30 cellular contexts compared by ENCODE assay signal in genomic region chr1:24983006-24983680, GRCh38. TPM values are rescaled to one million over a fixed set of nuclear protein-coding genes. Genes with fewer than 3 reads are reported as not detected.
DNase-seq lines count a peak whose midpoint lies in the region; ATAC-seq, FAIRE-seq and TF ChIP-seq lines count a peak whose summit lies in the region.
"Had no signal": no experiment of that assay in that cellular context is flagged by ENCODE, and none has a peak within 500 bp of the region (broad histone marks: within the 10 kb centered on the region; RNA-seq: fewer than 3 reads in every experiment).

No MANE protein-coding gene starts in this region.

- no peak overlapping the region for H3K4me3 Mint-ChIP-seq in activated naive CD4-positive, alpha-beta T cell treated with anti-CD3 and anti-CD28 coated beads for 36 hours
- peak overlapping the region; percentile 39 for H3K4me3 Mint-ChIP-seq in central memory CD8-positive, alpha-beta T cell
- H3K4me3 Mint-ChIP-seq in stimulated activated effector memory CD8-positive, alpha-beta T cell treated with anti-CD3 and anti-CD28 coated beads, Interleukin-12 subunit alpha, Interleukin-12 subunit beta, amount 100 ng/mL, for 72 hours: peak overlapping the region; percentile 59
- H3K4me3 Mint-ChIP-seq: activated CD4-positive, alpha-beta memory T cell treated with anti-CD3 and anti-CD28 coated beads, Interleukin-2, amount 10 ng/mL, durations not matched to agents 7 days and 5 days had no signal

- no peak for FAIRE-seq in D721Med (lab: Jason Lieb, UNC)
- FAIRE-seq: bronchial epithelial cell, endothelial cell of umbilical vein, G401.6, H54, urothelium cell line had no signal

- peaks cover 94% of the 10 kb centered on the region for H3K4me1 Mint-ChIP-seq in activated naive CD4-positive, alpha-beta T cell treated with anti-CD3 and anti-CD28 coated beads for 36 hours (ENCODE audit: low read depth)
- H3K4me1 Mint-ChIP-seq in central memory CD8-positive, alpha-beta T cell: peaks cover 84% of the 10 kb centered on the region
- H3K4me1 Mint-ChIP-seq in stimulated activated effector memory CD8-positive, alpha-beta T cell treated with anti-CD3 and anti-CD28 coated beads, Interleukin-12 subunit alpha, Interleukin-12 subunit beta, amount 100 ng/mL, for 72 hours: peaks cover 98% of the 10 kb centered on the region

- H3K36me3 Mint-ChIP-seq in activated naive CD4-positive, alpha-beta T cell treated with anti-CD3 and anti-CD28 coated beads for 36 hours (ENCODE audit: low read depth): peaks cover 3% of the 10 kb centered on the region
- H3K36me3 Mint-ChIP-seq in central memory CD8-positive, alpha-beta T cell (ENCODE audit: insufficient read depth): peaks cover 13% of the 10 kb centered on the region
- peaks cover 21% of the 10 kb centered on the region for H3K36me3 Mint-ChIP-seq in stimulated activated effector memory CD8-positive, alpha-beta T cell treated with anti-CD3 and anti-CD28 coated beads, Interleukin-12 subunit alpha, Interleukin-12 subunit beta, amount 100 ng/mL, for 72 hours

- no peak for DNase-seq in activated naive CD4-positive, alpha-beta T cell treated with anti-CD3 and anti-CD28 coated beads for 36 hours
- DNase-seq in activated naive CD4-positive, alpha-beta T cell treated with anti-CD3 and anti-CD28 coated beads, Interleukin-2, amount 50 U/mL, for 16 hours: no peak
- no peak for DNase-seq in central memory CD8-positive, alpha-beta T cell (ENCODE audit: low spot score in 2 of 2)
- no peak for DNase-seq in stimulated activated effector memory CD8-positive, alpha-beta T cell treated with anti-CD3 and anti-CD28 coated beads, Interleukin-12 subunit alpha, Interleukin-12 subunit beta, amount 100 ng/mL, for 72 hours (ENCODE audit: low spot score in 2 of 2)
- no peak for DNase-seq in NCI-H748 (lab: John Stamatoyannopoulos, UW; ENCODE audit: unreplicated experiment)
- DNase-seq in D721Med (ENCODE audit: insufficient read length, low spot score): no peak
- DNase-seq: activated CD4-positive, alpha-beta memory T cell treated with anti-CD3 and anti-CD28 coated beads, Interleukin-2, amount 10 ng/mL, durations not matched to agents 7 days and 5 days; activated T-cell treated with anti-CD3 and anti-CD28 coated beads, Interleukin-2, amount 50 U/mL, for 1 hour; amniotic stem cell; dermis blood vessel endothelial cell; IMR-90; left cardiac atrium; NCI-H1417; NK-92 treated with Interleukin-12 subunit alpha and Interleukin-12 subunit beta, amount 100 ng/mL, for 24 hours; ovary; SIG-M5; stimulated activated CD4-positive, alpha-beta T cell treated with anti-CD3 and anti-CD28 coated beads, Interleukin-12 subunit alpha, Interleukin-12 subunit beta, amount 100 ng/mL, for 4 hours; substantia nigra had no signal

- CTCF ChIA-PET in activated naive CD4-positive, alpha-beta T cell treated with anti-CD3 and anti-CD28 coated beads for 36 hours (lab: Charles Lee): no interaction called here

- no peaks in the 10 kb centered on the region for H3K27me3 Mint-ChIP-seq in activated naive CD4-positive, alpha-beta T cell treated with anti-CD3 and anti-CD28 coated beads for 36 hours (ENCODE audit: low read depth)
- H3K27me3 Mint-ChIP-seq in central memory CD8-positive, alpha-beta T cell: no peaks in the 10 kb centered on the region

- peaks cover 3% of the 10 kb centered on the region for H3K9me3 Mint-ChIP-seq in activated naive CD4-positive, alpha-beta T cell treated with anti-CD3 and anti-CD28 coated beads for 36 hours
- H3K9me3 Mint-ChIP-seq in central memory CD8-positive, alpha-beta T cell: no peaks in the 10 kb centered on the region
- no peaks in the 10 kb centered on the region for H3K9me3 Mint-ChIP-seq in stimulated activated effector memory CD8-positive, alpha-beta T cell treated with anti-CD3 and anti-CD28 coated beads, Interleukin-12 subunit alpha, Interleukin-12 subunit beta, amount 100 ng/mL, for 72 hours

- no peaks in the 10 kb centered on the region for H3K36me3 ChIP-seq in KOPT-K1 (ENCODE audit: insufficient read depth, low read length)
- H3K36me3 ChIP-seq: ovary had no signal

- H3K27ac Mint-ChIP-seq in activated naive CD4-positive, alpha-beta T cell treated with anti-CD3 and anti-CD28 coated beads for 36 hours: peak overlapping the region; percentile 50
- peak overlapping the region; percentile 81 for H3K27ac Mint-ChIP-seq in central memory CD8-positive, alpha-beta T cell (ENCODE audit: low read depth)
- peak overlapping the region; percentile 96 for H3K27ac Mint-ChIP-seq in stimulated activated effector memory CD8-positive, alpha-beta T cell treated with anti-CD3 and anti-CD28 coated beads, Interleukin-12 subunit alpha, Interleukin-12 subunit beta, amount 100 ng/mL, for 72 hours
- H3K27ac Mint-ChIP-seq: activated CD4-positive, alpha-beta memory T cell treated with anti-CD3 and anti-CD28 coated beads, Interleukin-2, amount 10 ng/mL, durations not matched to agents 7 days and 5 days had no signal

- peak overlapping the region; percentile 93 for H3K27ac ChIP-seq in KOPT-K1 (ENCODE audit: low read depth, low read length, poor library complexity, severe bottlenecking)
- H3K27ac ChIP-seq: C4-2B, ovary, VCaP had no signal

- TF ChIP-seq CTCF in D721Med (IDR thresholded peaks at IDR 0.05; ENCODE audit: insufficient read depth, missing control alignments): no peak

- ATAC-seq in central memory CD8-positive, alpha-beta T cell (replicated peaks; ENCODE audit: extremely low read depth, poor library complexity, severe bottlenecking): no peak
- no peak for ATAC-seq in stimulated activated effector memory CD8-positive, alpha-beta T cell treated with anti-CD3 and anti-CD28 coated beads, Interleukin-12 subunit alpha, Interleukin-12 subunit beta, amount 100 ng/mL, for 72 hours
- ATAC-seq in GM18502 (IDR thresholded peaks at IDR 0.05; ENCODE audit: poor library complexity, unreplicated experiment): no peak
- ATAC-seq: left cardiac atrium, Panc1 had no signal

- no peaks in the 10 kb centered on the region for H3K9me3 ChIP-seq in KOPT-K1 (ENCODE audit: insufficient read depth, low read length, poor library complexity, severe bottlenecking)

- intact Hi-C loops in activated naive CD4-positive, alpha-beta T cell treated with anti-CD3 and anti-CD28 coated beads for 36 hours (cut with micrococcal nuclease): no loop called here

RNA-seq across cellular contexts. Expression of gene RUNX3, which starts 53.1 kb away (rescaled TPM):
- 10 to 100 TPM; 72.3 to 83.8 TPM for total RNA-seq in activated naive CD4-positive, alpha-beta T cell treated with anti-CD3 and anti-CD28 coated beads for 36 hours
- total RNA-seq: dermis blood vessel endothelial cell, endothelial cell of umbilical vein, IMR-90, myocyte, NCI-H460 had no signal
